ENCODE assay signal across 1 cellular context in the genomic region with DNA sequence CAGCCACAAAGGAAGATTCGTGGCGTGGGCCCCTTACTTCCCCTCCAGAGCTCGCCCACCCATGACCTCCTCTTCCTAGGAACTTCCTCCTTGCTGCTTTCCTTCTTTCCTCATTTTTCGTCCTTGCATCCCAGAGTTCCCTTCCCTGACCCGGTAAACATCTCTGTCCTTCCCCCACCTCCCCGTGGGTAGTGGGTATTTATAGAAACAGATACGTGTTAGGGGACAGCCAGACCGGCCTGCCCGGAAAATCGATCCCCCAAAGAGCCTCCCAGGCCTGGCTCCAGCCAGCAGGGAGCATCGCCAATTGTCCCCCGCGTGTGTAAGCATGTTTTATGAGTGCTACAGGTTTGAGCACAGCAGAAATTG.
TF ChIP-seq lines count a peak whose summit lies in the region.

No MANE protein-coding gene starts in this region.

TF ChIP-seq in A549, 52 proteins besides CTCF, POLR2A, EP300 and RAD21:
- TF ChIP-seq JUN (IDR thresholded peaks at IDR 0.05) (no peak), MAZ (IDR thresholded peaks at IDR 0.05; ENCODE audit: borderline replicate concordance, low read depth, low read length) (no peak), RARB (CRISPR knock-in tag; IDR thresholded peaks at IDR 0.05) (no peak), NFE2L2 (conservative IDR thresholded peaks at IDR 0.05; ENCODE audit: low read length) (no peak), HMGXB4 (CRISPR knock-in tag; IDR thresholded peaks at IDR 0.05; ENCODE audit: borderline replicate concordance) (no peak), EHMT2 (IDR thresholded peaks at IDR 0.05; ENCODE audit: low read depth) (no peak)
- TF ChIP-seq, protein P1, sequence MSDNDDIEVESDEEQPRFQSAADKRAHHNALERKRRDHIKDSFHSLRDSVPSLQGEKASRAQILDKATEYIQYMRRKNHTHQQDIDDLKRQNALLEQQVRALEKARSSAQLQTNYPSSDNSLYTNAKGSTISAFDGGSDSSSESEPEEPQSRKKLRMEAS (IDR thresholded peaks at IDR 0.05), result no peak
TF ChIP-seq in A549: peak in this region for 0.
